30 cellular contexts compared by ENCODE assay signal in the genomic region with DNA sequence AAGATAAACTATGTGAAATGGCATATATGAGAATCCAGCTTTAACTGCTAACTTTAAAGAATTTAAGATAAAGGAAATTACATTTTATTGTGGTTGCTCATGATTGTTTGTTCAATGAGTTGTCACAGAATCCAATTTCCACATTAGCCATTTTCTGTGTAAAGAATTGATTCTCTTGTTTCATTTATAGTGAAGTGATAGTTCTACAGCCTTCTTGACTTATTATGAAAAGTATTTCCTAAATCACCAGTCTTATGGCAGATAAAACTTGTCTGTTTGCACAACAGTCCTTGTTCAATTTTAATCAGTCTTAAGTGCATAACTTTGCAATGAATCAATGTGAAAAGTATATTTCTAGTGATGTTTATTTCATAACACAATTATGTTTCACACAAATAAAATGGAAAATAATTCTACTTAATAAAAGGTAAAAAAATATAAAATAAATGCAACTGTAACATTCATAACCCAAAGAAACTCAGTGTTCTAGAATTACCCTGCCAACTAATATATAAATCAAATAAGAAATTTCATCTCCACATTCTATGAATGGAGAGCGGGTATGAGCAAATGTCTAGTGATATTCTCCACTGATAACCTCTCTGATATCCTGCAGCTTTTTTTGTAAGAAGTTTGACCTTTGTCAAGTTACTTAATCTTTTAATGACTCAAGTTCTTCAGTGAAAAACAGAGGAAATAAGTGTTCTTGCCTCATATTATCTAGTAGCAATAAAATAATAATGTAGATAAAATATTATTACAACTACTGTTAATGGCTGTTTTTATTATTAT.
A peak's percentile ranks its signal among the peaks of the same experiment; 100 is the strongest.
DNase-seq lines count a peak whose midpoint lies in the region; ATAC-seq, FAIRE-seq and TF ChIP-seq lines count a peak whose summit lies in the region.
"Had no signal": no experiment of that assay in that cellular context is flagged by ENCODE, and none has a peak within 500 bp of the region (broad histone marks: within the 10 kb centered on the region; RNA-seq: fewer than 3 reads in every experiment).

No MANE protein-coding gene starts in this region.

- H3K4me3 Mint-ChIP-seq in glutamatergic neuron (ENCODE audit: unreplicated experiment): no peak overlapping the region
- no peak overlapping the region for H3K4me3 Mint-ChIP-seq in activated T-cell treated with anti-CD3 and anti-CD28 coated beads, Interleukin-2, amount 50 U/mL, for 72 hours
- H3K4me3 Mint-ChIP-seq: activated naive CD8-positive, alpha-beta T cell treated with anti-CD3 and anti-CD28 coated beads, Interleukin-2, amount 10 ng/mL, durations not matched to agents 7 days and 5 days; activated T-cell treated with anti-CD3 and anti-CD28 coated beads, Interleukin-2, amount 50 U/mL, for 24 hours; B cell; CD4-positive, alpha-beta memory T cell; neural crest cell had no signal

- H3K27me3 Mint-ChIP-seq in glutamatergic neuron (ENCODE audit: unreplicated experiment): no peaks in the 10 kb centered on the region
- no peaks in the 10 kb centered on the region for H3K27me3 Mint-ChIP-seq in activated T-cell treated with anti-CD3 and anti-CD28 coated beads, Interleukin-2, amount 50 U/mL, for 72 hours (ENCODE audit: low read depth)
- H3K27me3 Mint-ChIP-seq: activated naive CD8-positive, alpha-beta T cell treated with anti-CD3 and anti-CD28 coated beads, Interleukin-2, amount 10 ng/mL, durations not matched to agents 7 days and 5 days; activated T-cell treated with anti-CD3 and anti-CD28 coated beads, Interleukin-2, amount 50 U/mL, for 24 hours; B cell; CD4-positive, alpha-beta memory T cell had no signal

- H3K36me3 Mint-ChIP-seq in glutamatergic neuron (ENCODE audit: unreplicated experiment): no peaks in the 10 kb centered on the region
- H3K36me3 Mint-ChIP-seq in activated T-cell treated with anti-CD3 and anti-CD28 coated beads, Interleukin-2, amount 50 U/mL, for 72 hours (ENCODE audit: insufficient read depth in 2 of 2): no peaks in the 10 kb centered on the region
- H3K36me3 Mint-ChIP-seq: activated naive CD8-positive, alpha-beta T cell treated with anti-CD3 and anti-CD28 coated beads, Interleukin-2, amount 10 ng/mL, durations not matched to agents 7 days and 5 days; CD4-positive, alpha-beta memory T cell had no signal

- no peak for TF ChIP-seq POLR2A in suprapubic skin (IDR thresholded peaks at IDR 0.05)

- H3K27ac ChIP-seq in suprapubic skin: no peak overlapping the region
- H3K27ac ChIP-seq: left ventricle myocardium inferior, SJCRH30, upper lobe of right lung had no signal

- H3K4me1 ChIP-seq in suprapubic skin: no peaks in the 10 kb centered on the region
- H3K4me1 ChIP-seq: left ventricle myocardium inferior, SJCRH30, upper lobe of right lung had no signal

- no peak overlapping the region for H3K27ac Mint-ChIP-seq in glutamatergic neuron (ENCODE audit: unreplicated experiment)
- no peak overlapping the region for H3K27ac Mint-ChIP-seq in activated T-cell treated with anti-CD3 and anti-CD28 coated beads, Interleukin-2, amount 50 U/mL, for 72 hours
- H3K27ac Mint-ChIP-seq: activated naive CD8-positive, alpha-beta T cell treated with anti-CD3 and anti-CD28 coated beads, Interleukin-2, amount 10 ng/mL, durations not matched to agents 7 days and 5 days; activated T-cell treated with anti-CD3 and anti-CD28 coated beads, Interleukin-2, amount 50 U/mL, for 24 hours; B cell; CD4-positive, alpha-beta memory T cell had no signal

- TF ChIP-seq EP300 in suprapubic skin (IDR thresholded peaks at IDR 0.05): no peak

- TF ChIP-seq CTCF in fibroblast of pulmonary artery (IDR thresholded peaks at IDR 0.05; ENCODE audit: low read length, missing control alignments): no peak
- no peak for TF ChIP-seq CTCF in glutamatergic neuron (IDR thresholded peaks at IDR 0.05; ENCODE audit: partially characterized antibody, unreplicated experiment)
- TF ChIP-seq CTCF in suprapubic skin (IDR thresholded peaks at IDR 0.05): no peak

- H3K27me3 ChIP-seq in suprapubic skin: no peaks in the 10 kb centered on the region
- H3K27me3 ChIP-seq: SJCRH30, upper lobe of right lung had no signal

- peak; percentile 23 for FAIRE-seq in HTR-8/SVneo (lab: Jason Lieb, UNC)
- FAIRE-seq: A204.1, islet of Langerhans, K562 had no signal

- H3K9me3 ChIP-seq in suprapubic skin: no peaks in the 10 kb centered on the region
- H3K9me3 ChIP-seq: SJCRH30, upper lobe of right lung had no signal

- WGBS in suprapubic skin: 71% methylated on average over 1 of the region's 1 CpG

- H3K4me3 ChIP-seq in fibroblast of pulmonary artery (replicated peaks; ENCODE audit: low read depth, low read length): no peak overlapping the region
- no peak overlapping the region for H3K4me3 ChIP-seq in suprapubic skin
- H3K4me3 ChIP-seq: K562, left ventricle myocardium inferior, SJCRH30, smooth muscle cell, upper lobe of right lung had no signal

- ATAC-seq in activated T-cell treated with anti-CD3 and anti-CD28 coated beads, Interleukin-2, amount 50 U/mL, for 72 hours (replicated peaks in 1 of 2): no peak
- ATAC-seq: K562, right cardiac atrium, upper lobe of right lung had no signal

- no peaks in the 10 kb centered on the region for H3K36me3 ChIP-seq in suprapubic skin
- H3K36me3 ChIP-seq: left ventricle myocardium inferior, SJCRH30, upper lobe of right lung had no signal

- no peaks in the 10 kb centered on the region for H3K9me3 Mint-ChIP-seq in glutamatergic neuron (ENCODE audit: unreplicated experiment)
- no peaks in the 10 kb centered on the region for H3K9me3 Mint-ChIP-seq in activated T-cell treated with anti-CD3 and anti-CD28 coated beads, Interleukin-2, amount 50 U/mL, for 72 hours

- peak; percentile 13 for DNase-seq in A172 (ENCODE audit: low spot score)
- DNase-seq in HTR-8/SVneo (ENCODE audit: insufficient read length, low spot score): peak; percentile 21
- peak; percentile 58 for DNase-seq in amniotic epithelial cell (ENCODE audit: low read depth)
- peak; percentile 42 for DNase-seq in fibroblast of pulmonary artery (ENCODE audit: low read depth)
- no peak for DNase-seq in glutamatergic neuron
- no peak for DNase-seq in DMS53 (lab: John Stamatoyannopoulos, UW)
- DNase-seq in suprapubic skin (ENCODE audit: low spot score in 2 of 2): no peak
- DNase-seq in activated T-cell treated with anti-CD3 and anti-CD28 coated beads, Interleukin-2, amount 50 U/mL, for 72 hours: no peak
- DNase-seq: activated CD4-positive, alpha-beta T cell treated with anti-CD3 and anti-CD28 coated beads, Interleukin-2, amount 50 U/mL, for 1 hour; activated gamma-delta T cell; activated naive CD8-positive, alpha-beta T cell treated with anti-CD3 and anti-CD28 coated beads, Interleukin-2, amount 10 ng/mL, durations not matched to agents 7 days and 5 days; activated T-cell treated with anti-CD3 and anti-CD28 coated beads, Interleukin-2, amount 50 U/mL, for 24 hours; CD4-positive, alpha-beta memory T cell; cerebellar nuclear complex; EL; GOT3; left ventricle myocardium inferior; NCI-H1092; NCI-H187 treated with DMSO at 0.1 percent for 48 hours; right cardiac atrium; SJCRH30; stimulated activated naive CD4-positive, alpha-beta T cell; T1000; upper lobe of right lung had no signal

- no peaks in the 10 kb centered on the region for H3K4me1 Mint-ChIP-seq in glutamatergic neuron (ENCODE audit: low read depth, unreplicated experiment)
- H3K4me1 Mint-ChIP-seq in activated T-cell treated with anti-CD3 and anti-CD28 coated beads, Interleukin-2, amount 50 U/mL, for 72 hours (ENCODE audit: low read depth): no peaks in the 10 kb centered on the region
- H3K4me1 Mint-ChIP-seq: activated naive CD8-positive, alpha-beta T cell treated with anti-CD3 and anti-CD28 coated beads, Interleukin-2, amount 10 ng/mL, durations not matched to agents 7 days and 5 days; B cell; CD4-positive, alpha-beta memory T cell had no signal

Comparison
In these comparisons a context has a peak if more than half of its experiments do, and no peak if none do; other contexts are left out.
1. DNase-seq: peak in A172 (single experiment), HTR-8/SVneo (single experiment), amniotic epithelial cell (single experiment) and fibroblast of pulmonary artery (single experiment); none in glutamatergic neuron (single experiment), DMS53 (single experiment), suprapubic skin (0 of 2) and activated T-cell treated with anti-CD3 and anti-CD28 coated beads, Interleukin-2, amount 50 U/mL, for 72 hours (0 of 2).